In the genomic region with DNA sequence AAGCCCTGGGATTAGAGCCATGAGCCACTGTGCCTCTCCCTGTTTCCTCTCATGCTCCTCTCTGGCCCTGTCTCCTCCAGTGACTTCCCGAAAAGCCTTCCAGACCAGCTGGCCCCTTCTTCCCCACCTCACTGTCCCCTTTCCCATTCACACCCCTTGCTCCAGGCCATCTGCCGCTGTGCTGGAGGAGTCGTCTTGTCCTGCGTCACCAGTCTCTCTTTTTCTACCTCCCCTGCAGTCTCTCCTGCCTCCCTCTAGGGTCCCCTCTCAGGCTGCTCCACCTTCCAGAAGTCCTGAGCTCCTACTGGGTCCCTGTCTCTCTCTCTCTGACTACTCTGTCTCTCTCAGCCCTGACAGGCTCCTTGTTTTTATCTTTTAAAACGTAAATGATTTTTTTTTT, we compare ENCODE assay signal across 25 cellular contexts. TPM values are rescaled to one million over a fixed set of nuclear protein-coding genes. Genes with fewer than 3 reads are reported as not detected.
DNase-seq lines count a peak whose midpoint lies in the region; ATAC-seq and TF ChIP-seq lines count a peak whose summit lies in the region.
"Had no signal": no experiment of that assay in that cellular context is flagged by ENCODE, and none has a peak within 500 bp of the region (broad histone marks: within the 10 kb centered on the region; RNA-seq: fewer than 3 reads in every experiment).

No MANE protein-coding gene starts in this region.

- WGBS in endodermal cell (ENCODE audit: insufficient coverage in 1 of 2, insufficient read length in 1 of 2), 2 experiments = 66 to 87% methylated on average over 4 to 5 of the region's 5 CpGs

- H3K27ac Mint-ChIP-seq in endodermal cell = no peak overlapping the region
- H3K27ac Mint-ChIP-seq: T-helper 1 cell treated with Interleukin-12 subunit alpha and Interleukin-12 subunit beta and Interleukin-4 antibody, amounts not matched to agents 30 μg/mL and 1 μg/mL, for 36 hours had no signal

- ATAC-seq in PC-3 = no peak
- ATAC-seq: activated T-cell treated with anti-CD3 and anti-CD28 coated beads, Interleukin-2, amount 50 U/mL, for 4 hours; left ventricle myocardium superior; sciatic nerve; stimulated activated naive CD8-positive, alpha-beta T cell treated with anti-CD3 and anti-CD28 coated beads, Interleukin-15, amount 100 ng/mL, for 72 hours had no signal

- H3F3A ChIP-seq in PC-3 (ENCODE audit: low read length, unreplicated experiment) = no peaks in the 10 kb centered on the region

- DNase-seq in DMS53 (lab: John Stamatoyannopoulos, UW) = peak; percentile 37
- no peak for DNase-seq in DMS53 treated with DMSO at 0.1 percent for 48 hours (lab: John Stamatoyannopoulos, UW; ENCODE audit: unreplicated experiment)
- DNase-seq in NCI-H524 treated with DMSO at 0.1 percent for 48 hours (lab: John Stamatoyannopoulos, UW) = peak; percentile 85
- DNase-seq in endodermal cell = peak; percentile 69
- DNase-seq in retina = peak; percentile 45
- DNase-seq in breast epithelium (ENCODE audit: low spot score in 2 of 2) = no peak
- DNase-seq in AML-193 (lab: John Stamatoyannopoulos, UW) = no peak
- DNase-seq in PC-3 = no peak
- DNase-seq: 8988T; activated naive CD4-positive, alpha-beta T cell treated with anti-CD3 and anti-CD28 coated beads, Interleukin-2, amount 50 U/mL, for 16 hours; activated T-cell treated with anti-CD3 and anti-CD28 coated beads, Interleukin-2, amount 50 U/mL, for 4 hours; C1 segment of cervical spinal cord; Kasumi-1; NCI-H1092; NCI-H2029; NCI-H526 treated with DMSO at 0.1 percent for 48 hours; SHP77 treated with DMSO at 0.1 percent for 48 hours; stimulated activated naive CD8-positive, alpha-beta T cell treated with anti-CD3 and anti-CD28 coated beads, Interleukin-15, amount 100 ng/mL, for 72 hours; trophoblast cell had no signal

- H3K36me3 Mint-ChIP-seq in endodermal cell (ENCODE audit: low read depth) = no peaks in the 10 kb centered on the region

- H2AFZ ChIP-seq in PC-3 (ENCODE audit: low read length) = no peak overlapping the region

- H3K27ac ChIP-seq in endodermal cell (ENCODE audit: low read depth, low read length) = no peak overlapping the region
- no peak overlapping the region for H3K27ac ChIP-seq in breast epithelium
- no peak overlapping the region for H3K27ac ChIP-seq in PC-3 (ENCODE audit: low read length)

- no peak for TF ChIP-seq POLR2A in breast epithelium (IDR thresholded peaks at IDR 0.05)

- H3K4me1 Mint-ChIP-seq in endodermal cell = peaks cover 7% of the 10 kb centered on the region

- no peak overlapping the region for H3K4me3 Mint-ChIP-seq in endodermal cell
- H3K4me3 Mint-ChIP-seq: activated T-cell treated with anti-CD3 and anti-CD28 coated beads, Interleukin-2, amount 50 U/mL, for 4 hours; stimulated activated naive CD8-positive, alpha-beta T cell treated with anti-CD3 and anti-CD28 coated beads, Interleukin-15, amount 100 ng/mL, for 72 hours; T-helper 1 cell treated with Interleukin-12 subunit alpha and Interleukin-12 subunit beta and Interleukin-4 antibody, amounts not matched to agents 30 μg/mL and 1 μg/mL, for 36 hours had no signal

- H3K27me3 Mint-ChIP-seq in endodermal cell (ENCODE audit: insufficient read depth) = peaks cover 8% of the 10 kb centered on the region

- H3K9me3 ChIP-seq in endodermal cell (ENCODE audit: control insufficient read depth, low read length) = no peaks in the 10 kb centered on the region
- H3K9me3 ChIP-seq in breast epithelium = no peaks in the 10 kb centered on the region
- no peaks in the 10 kb centered on the region for H3K9me3 ChIP-seq in PC-3 (ENCODE audit: low read length)

- CTCF ChIA-PET in PC-3 (lab: Charles Lee) = no interaction called here

- no peaks in the 10 kb centered on the region for H3K36me3 ChIP-seq in endodermal cell (ENCODE audit: control insufficient read depth, insufficient read depth, low read length)
- H3K36me3 ChIP-seq in breast epithelium = no peaks in the 10 kb centered on the region
- H3K36me3 ChIP-seq in PC-3 (ENCODE audit: low read depth, low read length) = no peaks in the 10 kb centered on the region

- no peaks in the 10 kb centered on the region for H3K79me2 ChIP-seq in PC-3 (ENCODE audit: low read length)

- H3K4me3 ChIP-seq in endodermal cell (ENCODE audit: low read length) (no peak overlapping the region), breast epithelium (no peak overlapping the region), PC-3 (ENCODE audit: low read length) (no peak overlapping the region)

- H3K9ac ChIP-seq in endodermal cell (ENCODE audit: extremely low read depth, low read length, poor library complexity, severe bottlenecking) = no peak overlapping the region
- H3K9ac ChIP-seq in PC-3 (ENCODE audit: low read length) = no peak overlapping the region

- H3K9me2 ChIP-seq in PC-3 (replicated peaks; ENCODE audit: low read length) = no peaks in the 10 kb centered on the region

- H3K4me1 ChIP-seq in endodermal cell (ENCODE audit: control insufficient read depth, insufficient read depth, low read length) (no peaks in the 10 kb centered on the region), breast epithelium (no peaks in the 10 kb centered on the region), PC-3 (ENCODE audit: insufficient read depth, low read length) (no peaks in the 10 kb centered on the region)

- H4K20me1 ChIP-seq in PC-3 (ENCODE audit: low read length) = no peaks in the 10 kb centered on the region

- no peaks in the 10 kb centered on the region for H3K27me3 ChIP-seq in endodermal cell (ENCODE audit: control insufficient read depth, insufficient read depth, low read length, poor library complexity, severe bottlenecking)
- H3K27me3 ChIP-seq in breast epithelium = no peaks in the 10 kb centered on the region
- peaks cover 18% of the 10 kb centered on the region; the same call in 1 of the 2 replicates for H3K27me3 ChIP-seq in PC-3 (ENCODE audit: low read length)

- intact Hi-C loops in breast epithelium (cut with DNase I; ENCODE audit: low total_unique reads) (no loop called here), PC-3 (cut with micrococcal nuclease) (no loop called here)

- BruUV-seq in PC-3 (replicated peaks; lab: Mats Ljungman, UMichigan) = no TSS peak

- TF ChIP-seq CTCF in endodermal cell (conservative IDR thresholded peaks at IDR 0.05) (peak; percentile 49), breast epithelium (IDR thresholded peaks at IDR 0.05) (no peak), PC-3 (conservative IDR thresholded peaks at IDR 0.05; ENCODE audit: low read depth, low read length) (no peak)

- H3K9me3 Mint-ChIP-seq in endodermal cell = no peaks in the 10 kb centered on the region
- H3K9me3 Mint-ChIP-seq: activated T-cell treated with anti-CD3 and anti-CD28 coated beads, Interleukin-2, amount 50 U/mL, for 4 hours; stimulated activated naive CD8-positive, alpha-beta T cell treated with anti-CD3 and anti-CD28 coated beads, Interleukin-15, amount 100 ng/mL, for 72 hours; T-helper 1 cell treated with Interleukin-12 subunit alpha and Interleukin-12 subunit beta and Interleukin-4 antibody, amounts not matched to agents 30 μg/mL and 1 μg/mL, for 36 hours had no signal

- no peak overlapping the region for H3K4me2 ChIP-seq in PC-3 (ENCODE audit: low read length)

- POLR2A ChIA-PET in PC-3 (lab: Charles Lee; ENCODE audit: unreplicated experiment) = no interaction called here

RNA-seq across cellular contexts. Expression of a gene that starts 5.3 kb away (rescaled TPM):
- total RNA-seq in endodermal cell (not detected), breast epithelium (not detected), PC-3 (2014; rRNA removed) (not detected in 2 replicates)
- not detected for polyA plus RNA-seq in endodermal cell (2013, experiment 1 of 2)
- polyA plus RNA-seq in endodermal cell (2013, experiment 2 of 2) = not detected
- total RNA-seq: activated T-cell treated with anti-CD3 and anti-CD28 coated beads, Interleukin-2, amount 50 U/mL, for 4 hours; fibroblast of lung; left ventricle myocardium superior; osteocyte; sciatic nerve had no signal
- polyA plus RNA-seq: fibroblast of lung had no signal

RNA-seq across cellular contexts. Expression of a gene that starts 13.4 kb away (rescaled TPM):
- total RNA-seq in endodermal cell (not detected), breast epithelium (1 to 10 TPM in 2 of 3 donors, under 1 TPM in 1; 0.33 to 7.8 (median 4.8) TPM), PC-3 (2014; rRNA removed) (0.07 TPM in 1 of 2 replicates, not detected in the other)
- polyA plus RNA-seq in endodermal cell (2013, experiment 1 of 2) = not detected
- not detected for polyA plus RNA-seq in endodermal cell (2013, experiment 2 of 2)
- total RNA-seq: osteocyte had no signal

RNA-seq across cellular contexts. Expression of a gene that starts 15.8 kb away (rescaled TPM):
- total RNA-seq in endodermal cell = not detected
- polyA plus RNA-seq in endodermal cell (2013, experiment 1 of 2) = not detected
- not detected for polyA plus RNA-seq in endodermal cell (2013, experiment 2 of 2)
- total RNA-seq in breast epithelium = under 1 TPM in 2 of 3 donors, not detected in 1; 0.16 to 0.33 TPM
- not detected in 2 replicates for total RNA-seq in PC-3 (2014; rRNA removed)
- total RNA-seq: fibroblast of lung, left ventricle myocardium superior, osteocyte had no signal
- polyA plus RNA-seq: fibroblast of lung had no signal

RNA-seq across cellular contexts. Expression of a gene that starts 28.4 kb away (rescaled TPM):
- not detected for total RNA-seq in endodermal cell
- not detected for polyA plus RNA-seq in endodermal cell (2013, experiment 1 of 2)
- polyA plus RNA-seq in endodermal cell (2013, experiment 2 of 2) = not detected
- under 1 TPM in 1 of 3 donors, not detected in 2; 0.66 TPM for total RNA-seq in breast epithelium
- total RNA-seq in PC-3 (2014; rRNA removed) = not detected in 2 replicates
- total RNA-seq: fibroblast of lung, HT1080, left ventricle myocardium superior, osteocyte had no signal
- polyA plus RNA-seq: fibroblast of lung had no signal

RNA-seq across cellular contexts. Expression of a gene that starts 50.5 kb away (rescaled TPM):
- total RNA-seq in endodermal cell (not detected), breast epithelium (1 to 10 TPM in 1 of 3 donors, not detected in 2; 4.2 TPM), PC-3 (2014; rRNA removed) (not detected in 2 replicates)
- not detected for polyA plus RNA-seq in endodermal cell (2013, experiment 1 of 2)
- not detected for polyA plus RNA-seq in endodermal cell (2013, experiment 2 of 2)
- total RNA-seq: HT1080, left ventricle myocardium superior, osteocyte had no signal
- polyA plus RNA-seq: fibroblast of lung had no signal

Comparison
In these comparisons a context has a peak if more than half of its experiments do, and no peak if none do; other contexts are left out.
1. DNase-seq: peak in DMS53 (single experiment), NCI-H524 treated with DMSO at 0.1 percent for 48 hours (single experiment), endodermal cell (single experiment) and retina (single experiment); none in DMS53 treated with DMSO at 0.1 percent for 48 hours (single experiment), breast epithelium (0 of 2), AML-193 (0 of 2) and PC-3 (single experiment).